ENCODE assay signal across 25 cellular contexts in the genomic region with DNA sequence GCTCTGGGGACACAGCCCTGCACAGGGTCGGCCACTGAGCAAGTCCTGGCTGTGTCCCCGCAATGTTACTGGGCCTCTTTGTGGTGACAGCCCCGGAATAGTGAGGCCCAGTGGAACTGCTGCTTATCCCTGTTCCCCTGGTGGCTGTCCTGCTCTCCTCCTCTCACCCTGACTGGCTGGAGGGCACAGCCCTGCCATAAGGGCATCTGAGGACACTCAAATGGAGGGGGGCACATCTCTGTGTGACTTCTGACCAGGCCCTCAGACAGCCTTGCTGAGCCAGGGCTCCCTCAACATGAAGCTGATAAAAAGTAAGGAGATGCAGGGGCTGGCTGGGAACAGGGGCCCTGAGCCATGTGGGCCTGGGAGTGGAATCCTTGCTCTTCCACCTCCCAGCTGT.
"Had no signal": no experiment of that assay in that cellular context is flagged by ENCODE, and none has a peak within 500 bp of the region (broad histone marks: within the 10 kb centered on the region; RNA-seq: fewer than 3 reads in every experiment).

No MANE protein-coding gene starts in this region.

- FAIRE-seq: endometrium, islet of Langerhans, keratinocyte had no signal

- H3K27me3 ChIP-seq: colonic mucosa, gastrocnemius medialis had no signal

- DNase-seq: colonic mucosa; cortex of kidney; effector CD8-positive, alpha-beta T cell; effector memory CD8-positive, alpha-beta T cell; endodermal cell; erythroblast; esophagus squamous epithelium; foreskin fibroblast; foreskin melanocyte; gastrocnemius medialis; glutamatergic neuron; head of caudate nucleus; heart right ventricle; hippocampal formation; left cardiac atrium; left lung; left ventricle myocardium superior; lower lobe of right lung; mesenchymal stem cell; midbrain had no signal

- H3K4me3 ChIP-seq: colonic mucosa, esophagus squamous epithelium, gastrocnemius medialis, heart right ventricle, left lung, lower lobe of right lung had no signal

- H3K9me3 ChIP-seq: colonic mucosa had no signal

- H3K27ac ChIP-seq: colonic mucosa, epithelial cell of prostate, esophagus squamous epithelium, gastrocnemius medialis, heart right ventricle, left lung, lower lobe of right lung had no signal

- ATAC-seq: effector memory CD8-positive, alpha-beta T cell; esophagus mucosa; gastrocnemius medialis; heart right ventricle; left cardiac atrium; left lung; left ventricle myocardium superior; lower lobe of right lung had no signal

- H3K4me1 ChIP-seq: colonic mucosa, esophagus squamous epithelium, gastrocnemius medialis, heart right ventricle, left lung, lower lobe of right lung had no signal

- H3K36me3 ChIP-seq: colonic mucosa, esophagus squamous epithelium, gastrocnemius medialis, heart right ventricle, left lung, lower lobe of right lung had no signal
